In genomic region chr17:42139093-42139492, GRCh38 we compare ENCODE assay signal across 19 cellular contexts. TPM values are rescaled to one million over a fixed set of nuclear protein-coding genes. Genes with fewer than 3 reads are reported as not detected.
"Had no signal": no experiment of that assay in that cellular context is flagged by ENCODE, and none has a peak within 500 bp of the region (broad histone marks: within the 10 kb centered on the region; RNA-seq: fewer than 3 reads in every experiment).

No MANE protein-coding gene starts in this region.

- H3K4me3 ChIP-seq: dorsolateral prefrontal cortex, esophagus muscularis mucosa, left lung, testis had no signal

- H3K9me3 Mint-ChIP-seq: activated naive CD4-positive, alpha-beta T cell treated with anti-CD3 and anti-CD28 coated beads, Interleukin-2, amount 50 U/mL, for 72 hours had no signal

- ATAC-seq: activated naive CD4-positive, alpha-beta T cell treated with anti-CD3 and anti-CD28 coated beads, Interleukin-2, amount 50 U/mL, for 72 hours; left lung had no signal

- H3K27ac ChIP-seq: brain microvascular endothelial cell had no signal

- DNase-seq: activated CD4-positive, alpha-beta T cell treated with anti-CD3 and anti-CD28 coated beads, Interleukin-2, amount 50 U/mL, for 1 hour; activated effector memory CD4-positive, alpha-beta T cell treated with anti-CD3 and anti-CD28 coated beads, Interleukin-2, amount 50 U/mL, for 16 hours; activated T-cell treated with anti-CD3 and anti-CD28 coated beads, Interleukin-2, amount 50 U/mL, for 1 hour; amniotic stem cell; brain microvascular endothelial cell; dorsolateral prefrontal cortex; foreskin fibroblast; left lung; posterior cingulate gyrus; stimulated activated CD4-positive, alpha-beta T cell treated with anti-CD3 and anti-CD28 coated beads, Interleukin-2, amount 100 ng/mL, for 24 hours; stimulated activated naive CD4-positive, alpha-beta T cell treated with Interleukin-2 at 50 U/mL for 16 hours had no signal

- H3K9me3 ChIP-seq: esophagus muscularis mucosa, left lung, testis had no signal

- H3K27me3 ChIP-seq: brain microvascular endothelial cell, dorsolateral prefrontal cortex, esophagus muscularis mucosa, left lung, testis had no signal

RNA-seq across cellular contexts. Expression of gene HSPB9, which starts 16.5 kb away (rescaled TPM):
- total RNA-seq: left lung; mesenteric fat pad; myocyte; sciatic nerve; T-helper 2 cell treated with Interferon-gamma antibody and Interleukin-4, amounts not matched to agents 100 ng/mL and 5 ng/mL, for 36 hours; urinary bladder had no signal

RNA-seq across cellular contexts. Expression of gene ZNF385C, which starts 40.8 kb away (rescaled TPM):
- total RNA-seq: mesenteric fat pad; T-helper 2 cell treated with Interferon-gamma antibody and Interleukin-4, amounts not matched to agents 100 ng/mL and 5 ng/mL, for 36 hours had no signal
